In the genomic region with DNA sequence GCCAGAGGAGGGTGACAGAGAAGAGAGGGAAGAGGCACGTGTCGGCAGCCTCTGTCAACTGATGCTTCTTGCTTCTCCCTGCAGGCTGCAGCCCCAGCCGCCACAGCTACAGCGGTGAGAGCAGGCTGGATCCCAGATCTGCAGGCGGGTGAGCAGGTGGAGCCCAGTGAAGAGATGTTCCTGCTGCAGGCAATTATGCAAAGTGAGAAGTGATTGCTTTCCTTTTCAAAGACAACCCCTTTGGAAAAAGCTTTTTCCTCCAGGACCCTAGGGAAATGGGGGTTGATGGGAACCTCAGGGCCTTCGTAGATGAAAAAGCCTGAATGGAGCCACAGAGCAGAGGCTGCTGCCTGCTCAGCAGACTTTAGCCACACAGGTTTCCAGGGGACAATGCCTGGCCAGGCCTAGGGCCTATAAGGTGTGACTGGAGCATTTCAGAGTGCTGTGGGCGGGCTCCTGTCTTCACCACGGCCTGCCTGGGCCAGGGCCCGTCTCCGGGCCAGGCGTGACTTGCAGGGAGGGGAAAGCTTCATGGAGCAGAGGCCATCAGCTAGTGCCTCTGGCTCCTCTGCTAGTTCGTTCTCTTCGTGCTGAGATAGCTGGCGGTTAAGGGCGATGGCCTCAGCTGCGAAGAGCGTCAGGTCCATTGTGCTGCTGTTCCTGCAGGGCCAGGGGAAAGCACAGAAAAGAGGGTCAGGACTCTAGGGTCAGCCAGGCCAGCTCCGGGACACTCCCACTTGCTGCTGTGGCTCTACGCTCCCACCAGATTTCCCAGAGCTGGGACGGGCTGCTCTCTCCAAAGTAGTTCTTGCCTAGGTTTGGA, we compare ENCODE assay signal across 24 cellular contexts. TPM values are rescaled to one million over a fixed set of nuclear protein-coding genes. Genes with fewer than 3 reads are reported as not detected.
DNase-seq lines count a peak whose midpoint lies in the region; ATAC-seq and TF ChIP-seq lines count a peak whose summit lies in the region.
"Had no signal": no experiment of that assay in that cellular context is flagged by ENCODE, and none has a peak within 500 bp of the region (broad histone marks: within the 10 kb centered on the region; RNA-seq: fewer than 3 reads in every experiment).

No MANE protein-coding gene starts in this region.

- no peaks in the 10 kb centered on the region for H3K9me3 Mint-ChIP-seq in chondrocyte (ENCODE audit: low read depth)
- H3K9me3 Mint-ChIP-seq: type B pancreatic cell had no signal

- peaks cover 15% of the 10 kb centered on the region for H3K36me3 Mint-ChIP-seq in chondrocyte (ENCODE audit: low read depth)

- TF ChIP-seq CTCF in chondrocyte (IDR thresholded peaks at IDR 0.05): no peak

- ATAC-seq in HG03280 (IDR thresholded peaks at IDR 0.05; ENCODE audit: unreplicated experiment): no peak
- no peak for ATAC-seq in GM21786 (IDR thresholded peaks at IDR 0.05; ENCODE audit: unreplicated experiment)
- ATAC-seq: GM12878, HCT116, HepG2 had no signal

- DNase-seq in DMS79 treated with DMSO at 0.1 percent for 48 hours (lab: John Stamatoyannopoulos, UW) (peak; percentile 31), DMS79 (lab: John Stamatoyannopoulos, UW) (no peak), NCI-H2107 (lab: John Stamatoyannopoulos, UW) (peak; percentile 59), caudate nucleus (lab: John Stamatoyannopoulos, UW) (peak in 18 of 61 donors; percentile 10 to 64 (median 38)), posterior cingulate gyrus (peak in 7 of 10 donors; percentile 49 to 92 (median 70)), chondrocyte (ENCODE audit: low spot score) (no peak)
- DNase-seq: 8988T; activated gamma-delta T cell; kidney glomerular epithelial cell; NCI-H524 treated with DMSO at 0.1 percent for 48 hours; ovary; Peyer's patch; stimulated activated naive CD4-positive, alpha-beta T cell had no signal

- H3K27me3 Mint-ChIP-seq in chondrocyte (ENCODE audit: low read depth): no peaks in the 10 kb centered on the region
- H3K27me3 Mint-ChIP-seq: type B pancreatic cell had no signal

- H3K4me1 Mint-ChIP-seq in chondrocyte (ENCODE audit: low read depth): no peaks in the 10 kb centered on the region

- H3K4me3 Mint-ChIP-seq in chondrocyte (ENCODE audit: unreplicated experiment): no peak overlapping the region
- H3K4me3 Mint-ChIP-seq: type B pancreatic cell had no signal

- H3K27ac ChIP-seq in caudate nucleus (ENCODE audit: low read depth, low read length): peak overlapping the region; percentile 68
- H3K27ac ChIP-seq: C4-2B, hepatocyte, ovary, Peyer's patch, VCaP had no signal

- intact Hi-C loops in posterior cingulate gyrus (cut with DNase I): no loop called here

- H3K27ac Mint-ChIP-seq in chondrocyte (ENCODE audit: unreplicated experiment): no peak overlapping the region
- H3K27ac Mint-ChIP-seq: type B pancreatic cell had no signal

RNA-seq across cellular contexts. Expression of gene KNCN, which starts 6.9 kb away (rescaled TPM):
- not detected in 3 replicates for total RNA-seq in chondrocyte
- total RNA-seq: fibroblast of lung, GM12878, hepatocyte, HepG2, Peyer's patch, smooth muscle cell had no signal

RNA-seq across cellular contexts. Expression of gene MKNK1, which starts 45.7 kb away (rescaled TPM):
- total RNA-seq in chondrocyte: 24.5 to 25.8 TPM (median 25.1 TPM) in 3 replicates

RNA-seq across cellular contexts. Expression of gene MOB3C, which starts 58.3 kb away (rescaled TPM):
- total RNA-seq in chondrocyte: 6.2 to 12.2 TPM (median 6.3 TPM) in 3 replicates

Comparison
In these comparisons a context has a peak if more than half of its experiments do, and no peak if none do; other contexts are left out.
1. DNase-seq: peak in DMS79 treated with DMSO at 0.1 percent for 48 hours (single experiment), NCI-H2107 (single experiment) and posterior cingulate gyrus (7 of 10); none in DMS79 (single experiment) and chondrocyte (single experiment).